Comparison of ENCODE assay signal across 1 cellular context in the genomic region with DNA sequence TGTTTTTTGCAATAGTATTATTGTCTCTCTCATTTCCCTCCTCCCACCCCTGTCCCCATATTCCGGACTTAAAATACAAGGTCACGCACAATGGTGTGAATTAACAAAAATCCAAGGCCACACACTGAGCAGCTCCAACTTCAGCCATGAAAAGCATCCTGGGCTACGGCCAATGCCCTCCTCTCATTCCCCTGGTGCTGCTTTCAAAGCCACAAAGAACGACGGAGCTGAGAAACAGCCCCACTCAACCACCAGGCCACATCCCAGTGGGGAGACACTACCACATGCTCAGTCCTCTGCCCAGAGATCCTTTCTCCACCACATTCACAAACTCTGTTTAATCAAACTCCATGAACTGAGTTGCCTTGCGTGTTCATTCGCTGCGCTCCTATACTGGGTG.
TF ChIP-seq lines count a peak whose summit lies in the region.

No MANE protein-coding gene starts in this region.

TF ChIP-seq in GM23338, 12 proteins besides CTCF, POLR2A, EP300 and RAD21 (continued from another document):
- TF ChIP-seq, protein P1, sequence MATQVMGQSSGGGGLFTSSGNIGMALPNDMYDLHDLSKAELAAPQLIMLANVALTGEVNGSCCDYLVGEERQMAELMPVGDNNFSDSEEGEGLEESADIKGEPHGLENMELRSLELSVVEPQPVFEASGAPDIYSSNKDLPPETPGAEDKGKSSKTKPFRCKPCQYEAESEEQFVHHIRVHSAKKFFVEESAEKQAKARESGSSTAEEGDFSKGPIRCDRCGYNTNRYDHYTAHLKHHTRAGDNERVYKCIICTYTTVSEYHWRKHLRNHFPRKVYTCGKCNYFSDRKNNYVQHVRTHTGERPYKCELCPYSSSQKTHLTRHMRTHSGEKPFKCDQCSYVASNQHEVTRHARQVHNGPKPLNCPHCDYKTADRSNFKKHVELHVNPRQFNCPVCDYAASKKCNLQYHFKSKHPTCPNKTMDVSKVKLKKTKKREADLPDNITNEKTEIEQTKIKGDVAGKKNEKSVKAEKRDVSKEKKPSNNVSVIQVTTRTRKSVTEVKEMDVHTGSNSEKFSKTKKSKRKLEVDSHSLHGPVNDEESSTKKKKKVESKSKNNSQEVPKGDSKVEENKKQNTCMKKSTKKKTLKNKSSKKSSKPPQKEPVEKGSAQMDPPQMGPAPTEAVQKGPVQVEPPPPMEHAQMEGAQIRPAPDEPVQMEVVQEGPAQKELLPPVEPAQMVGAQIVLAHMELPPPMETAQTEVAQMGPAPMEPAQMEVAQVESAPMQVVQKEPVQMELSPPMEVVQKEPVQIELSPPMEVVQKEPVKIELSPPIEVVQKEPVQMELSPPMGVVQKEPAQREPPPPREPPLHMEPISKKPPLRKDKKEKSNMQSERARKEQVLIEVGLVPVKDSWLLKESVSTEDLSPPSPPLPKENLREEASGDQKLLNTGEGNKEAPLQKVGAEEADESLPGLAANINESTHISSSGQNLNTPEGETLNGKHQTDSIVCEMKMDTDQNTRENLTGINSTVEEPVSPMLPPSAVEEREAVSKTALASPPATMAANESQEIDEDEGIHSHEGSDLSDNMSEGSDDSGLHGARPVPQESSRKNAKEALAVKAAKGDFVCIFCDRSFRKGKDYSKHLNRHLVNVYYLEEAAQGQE (IDR thresholded peaks at IDR 0.05; ENCODE audit: unreplicated experiment) = no peak
- no peak for TF ChIP-seq POLR2AphosphoS5 (IDR thresholded peaks at IDR 0.05; ENCODE audit: low read depth)
- TF ChIP-seq ZNF114 (CRISPR knock-in tag; IDR thresholded peaks at IDR 0.05) = no peak
- TF ChIP-seq JUNB (IDR thresholded peaks at IDR 0.05; ENCODE audit: unreplicated experiment) = no peak
- TF ChIP-seq, protein P2, sequence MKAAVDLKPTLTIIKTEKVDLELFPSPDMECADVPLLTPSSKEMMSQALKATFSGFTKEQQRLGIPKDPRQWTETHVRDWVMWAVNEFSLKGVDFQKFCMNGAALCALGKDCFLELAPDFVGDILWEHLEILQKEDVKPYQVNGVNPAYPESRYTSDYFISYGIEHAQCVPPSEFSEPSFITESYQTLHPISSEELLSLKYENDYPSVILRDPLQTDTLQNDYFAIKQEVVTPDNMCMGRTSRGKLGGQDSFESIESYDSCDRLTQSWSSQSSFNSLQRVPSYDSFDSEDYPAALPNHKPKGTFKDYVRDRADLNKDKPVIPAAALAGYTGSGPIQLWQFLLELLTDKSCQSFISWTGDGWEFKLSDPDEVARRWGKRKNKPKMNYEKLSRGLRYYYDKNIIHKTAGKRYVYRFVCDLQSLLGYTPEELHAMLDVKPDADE (IDR thresholded peaks at IDR 0.05) = no peak
- no peak for TF ChIP-seq EZH2 (IDR thresholded peaks at IDR 0.05; ENCODE audit: low read depth, unreplicated experiment)
